10 cellular contexts compared by ENCODE assay signal in genomic region chr4:3708103-3708510, GRCh38. TPM values are rescaled to one million over a fixed set of nuclear protein-coding genes. Genes with fewer than 3 reads are reported as not detected.
DNase-seq lines count a peak whose midpoint lies in the region; ATAC-seq and FAIRE-seq lines count a peak whose summit lies in the region.
"Had no signal": no experiment of that assay in that cellular context is flagged by ENCODE, and none has a peak within 500 bp of the region (broad histone marks: within the 10 kb centered on the region; RNA-seq: fewer than 3 reads in every experiment).

No MANE protein-coding gene starts in this region.

- ATAC-seq in left cardiac atrium: peak; percentile 18 to 70
- no peak for ATAC-seq in GM21447 (IDR thresholded peaks at IDR 0.05; ENCODE audit: unreplicated experiment)

- no peaks in the 10 kb centered on the region for H3K36me3 ChIP-seq in small intestine (ENCODE audit: control insufficient read depth in 2 of 2, insufficient read depth in 2 of 2, low read length in 2 of 2)

- no peak overlapping the region for H3K4me3 ChIP-seq in small intestine (ENCODE audit: low read depth in 1 of 2, low read length in 2 of 2)
- H3K4me3 ChIP-seq: lung, SK-N-MC had no signal

- no peaks in the 10 kb centered on the region for H3K9me3 ChIP-seq in small intestine (ENCODE audit: control insufficient read depth, low read depth)

- DNase-seq in GM04504 (ENCODE audit: low read depth) (peak; percentile 17), SKM-1 treated with dmso at 0.1 percent for 144 hours (lab: John Stamatoyannopoulos, UW; ENCODE audit: unreplicated experiment) (peak; percentile 86), left cardiac atrium (peak; percentile 44), superior temporal gyrus (ENCODE audit: extremely low spot score) (peak; percentile 26), midbrain (lab: John Stamatoyannopoulos, UW) (no peak), small intestine (no peak)

- intact Hi-C loops in left cardiac atrium (cut with DNase I): no loop called here

- 45 to 73% (median 70%) methylated on average over 14 of the region's 14 CpGs for WGBS in small intestine, 3 donors

- FAIRE-seq in small intestine (lab: Jason Lieb, UNC): no peak

- H3K27me3 ChIP-seq in small intestine (ENCODE audit: control insufficient read depth in 2 of 2, insufficient read depth in 2 of 2, low read length in 2 of 2): peaks cover 3% of the 10 kb centered on the region in 2 donors

- H3K4me1 ChIP-seq in small intestine (ENCODE audit: control insufficient read depth in 2 of 2, insufficient read depth in 1 of 2, low read depth in 1 of 2, low read length in 1 of 2): no peaks in the 10 kb centered on the region

- no peak overlapping the region for H3K27ac ChIP-seq in small intestine (ENCODE audit: low read depth in 1 of 2, low read length in 1 of 2)
- H3K27ac ChIP-seq: SK-N-MC had no signal

RNA-seq across cellular contexts. Expression of gene ADRA2C, which starts 58.1 kb away (rescaled TPM):
- total RNA-seq in left cardiac atrium: 1 to 10 TPM; 6.8 TPM
- 1 to 10 TPM in 1 of 3 donors, not detected in 2; 4.6 TPM for polyA plus RNA-seq in small intestine
- total RNA-seq: activated CD8-positive, alpha-beta memory T cell treated with anti-CD3 and anti-CD28 coated beads for 36 hours had no signal

Comparison
In these comparisons a context has a peak if more than half of its experiments do, and no peak if none do; other contexts are left out.
1. DNase-seq: peak in GM04504 (single experiment), SKM-1 treated with dmso at 0.1 percent for 144 hours (single experiment), left cardiac atrium (single experiment) and superior temporal gyrus (single experiment); none in midbrain (single experiment) and small intestine (single experiment).